In the genomic region with DNA sequence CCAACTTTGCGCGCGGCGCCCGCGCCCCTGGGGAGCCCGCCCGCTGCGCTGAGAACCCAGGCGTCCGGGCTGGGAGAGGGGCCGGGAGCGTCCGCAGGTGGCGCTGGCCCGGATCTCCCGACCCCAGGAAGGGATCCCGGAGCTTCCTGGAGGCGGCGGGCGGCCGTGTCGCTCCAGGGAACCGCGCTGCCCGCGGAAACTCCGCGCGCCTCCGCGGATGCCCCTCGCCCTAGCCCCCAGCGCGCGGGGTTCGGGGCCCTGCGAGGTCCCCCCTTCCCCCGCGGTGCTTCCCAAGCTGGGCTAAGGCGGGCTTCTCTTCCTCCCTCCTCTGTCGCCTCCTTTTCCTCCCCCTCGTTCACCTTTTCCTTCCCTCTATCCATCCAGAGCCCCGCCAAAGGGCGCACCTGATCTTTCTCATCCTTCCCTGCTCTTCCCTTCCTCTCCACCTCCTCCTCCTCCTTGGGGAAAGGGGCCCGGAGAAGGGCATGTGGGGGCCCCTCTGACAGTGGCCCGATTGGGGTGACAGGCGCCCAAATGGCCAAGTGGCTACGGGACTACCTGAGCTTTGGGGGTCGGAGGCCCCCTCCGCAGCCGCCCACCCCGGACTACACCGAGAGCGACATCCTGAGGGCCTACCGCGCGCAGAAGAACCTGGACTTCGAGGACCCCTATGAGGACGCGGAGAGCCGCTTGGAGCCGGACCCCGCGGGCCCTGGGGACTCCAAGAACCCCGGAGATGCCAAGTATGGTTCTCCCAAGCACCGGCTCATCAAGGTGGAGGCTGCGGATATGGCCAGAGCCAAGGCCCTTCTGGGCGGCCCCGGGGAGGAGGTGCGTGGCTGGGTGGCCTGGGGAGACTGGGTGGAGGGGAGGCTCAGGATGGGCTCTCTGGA, we compare ENCODE assay signal across 12 cellular contexts. TPM values are rescaled to one million over a fixed set of nuclear protein-coding genes. Genes with fewer than 3 reads are reported as not detected.
DNase-seq lines count a peak whose midpoint lies in the region; ATAC-seq, FAIRE-seq and TF ChIP-seq lines count a peak whose summit lies in the region.
"Had no signal": no experiment of that assay in that cellular context is flagged by ENCODE, and none has a peak within 500 bp of the region (broad histone marks: within the 10 kb centered on the region; RNA-seq: fewer than 3 reads in every experiment).

No MANE protein-coding gene starts in this region.

- H3K23ac ChIP-seq in H9 (ENCODE audit: insufficient read length, low read depth, low read length), result no peak overlapping the region

- no peaks in the 10 kb centered on the region for H3K9me3 ChIP-seq in A549
- H3K9me3 ChIP-seq in H9 (ENCODE audit: control insufficient read depth, low read depth, low read length), result no peaks in the 10 kb centered on the region
- H3K9me3 ChIP-seq in ectodermal cell (ENCODE audit: control insufficient read depth, low read length), result no peaks in the 10 kb centered on the region

- no peak overlapping the region for H3K18ac ChIP-seq in H9 (ENCODE audit: insufficient read length, low read depth, low read length)

- DNase-seq in A549 (ENCODE audit: low read depth in 1 of 2, low spot score in 1 of 2) (no peak), H9 (no peak), nephron progenitor cell (no peak), HTR-8/SVneo (ENCODE audit: insufficient read length, low spot score) (no peak)
- DNase-seq in activated CD4-positive, alpha-beta T cell treated with anti-CD3 and anti-CD28 coated beads, Interleukin-2, amount 50 U/mL, for 4 hours, result no peak
- DNase-seq: IMR-90; NK-92 treated with Interleukin-12 subunit alpha and Interleukin-12 subunit beta, amount 100 ng/mL, for 24 hours had no signal

- peak in 1 of 2 experiments; percentile 50; a peak in 3 of 6 replicates for ATAC-seq in A549
- ATAC-seq in HG03039 (IDR thresholded peaks at IDR 0.05; ENCODE audit: unreplicated experiment), result no peak
- ATAC-seq in HG03045 (IDR thresholded peaks at IDR 0.05; ENCODE audit: unreplicated experiment), result no peak

- CTCF ChIA-PET in A549 (lab: Yijun Ruan, JAX), result interaction anchor here (0.6 to 1.5 kb wide), 4 partner anchors 13 to 153 kb away, joined by 3 to 5 read pairs (median 4); no protein-coding TSS in a partner anchor

- H4K5ac ChIP-seq in H9 (ENCODE audit: insufficient read length, low read depth, low read length), result no peak overlapping the region

- no peak overlapping the region for H4K8ac ChIP-seq in H9 (replicated peaks; ENCODE audit: insufficient read length, low read depth, low read length)

- peaks cover 68% of the 10 kb centered on the region for H3K27me3 Mint-ChIP-seq in H9 (ENCODE audit: low read depth)
- peaks cover 76% of the 10 kb centered on the region for H3K27me3 Mint-ChIP-seq in nephron progenitor cell (ENCODE audit: low read depth, poor library complexity)

- H3K27ac ChIP-seq in A549, result peak overlapping the region in 1 of 2 experiments; percentile 67; a peak in 3 of 6 replicates
- H3K27ac ChIP-seq in H9 (ENCODE audit: insufficient read length, low read depth, low read length), result no peak overlapping the region
- no peak overlapping the region for H3K27ac ChIP-seq in ectodermal cell (ENCODE audit: insufficient read depth, low read depth, low read length, poor library complexity, severe bottlenecking)
- H3K27ac ChIP-seq: skin epidermis had no signal

- H3K56ac ChIP-seq in H9 (ENCODE audit: insufficient read length, low read depth, low read length), result no peak overlapping the region

- no peak overlapping the region for H3T11ph ChIP-seq in H9 (ENCODE audit: low read length)

- TF ChIP-seq EP300 in A549 (IDR thresholded peaks at IDR 0.05), result no peak

- no peak overlapping the region for H2BK5ac ChIP-seq in H9 (ENCODE audit: insufficient read length, low read length)

- no peak overlapping the region for H3K4ac ChIP-seq in H9 (ENCODE audit: low read depth, low read length)

- no peaks in the 10 kb centered on the region for H3K79me2 ChIP-seq in H9 (ENCODE audit: insufficient read depth, low read length)

- no peak overlapping the region for H2AK5ac ChIP-seq in H9 (ENCODE audit: insufficient read length, low read length)

- POLR2A ChIA-PET in A549 (lab: Yijun Ruan, JAX), result no interaction called here

- no peaks in the 10 kb centered on the region for H3K79me1 ChIP-seq in H9 (ENCODE audit: insufficient read depth, low read depth, low read length, poor library complexity, severe bottlenecking)

- H3K4me1 Mint-ChIP-seq in H9, result peaks cover 7 to 19% of the 10 kb centered on the region in 2 experiments
- peaks cover 15% of the 10 kb centered on the region for H3K4me1 Mint-ChIP-seq in nephron progenitor cell

- FAIRE-seq in A549 (lab: Jason Lieb, UNC) (no peak), HTR-8/SVneo (lab: Jason Lieb, UNC) (no peak)

- no peaks in the 10 kb centered on the region for H4K20me1 ChIP-seq in H9 (ENCODE audit: control insufficient read depth, insufficient read depth, insufficient read length)

- 42% methylated on average over 17 of the region's 71 CpGs for WGBS in A549 (ENCODE audit: missing lambda C conversion rate)
- no CpG with 5 or more reads among the region's 71 CpGs for WGBS in H9 (ENCODE audit: extremely low coverage, insufficient read length, low lambda C conversion rate)
- 5% methylated on average over 71 of the region's 71 CpGs for WGBS in ectodermal cell, 2 experiments

- no peaks in the 10 kb centered on the region for H3K36me3 ChIP-seq in ectodermal cell (ENCODE audit: control insufficient read depth, insufficient read depth, low read length)

- TF ChIP-seq RAD21 in A549 (conservative IDR thresholded peaks at IDR 0.05 in 1 of 2, IDR thresholded peaks at IDR 0.05 in 1 of 2), result no peak

- TF ChIP-seq CTCF in A549 (IDR thresholded peaks at IDR 0.05) (no peak), H9 (conservative IDR thresholded peaks at IDR 0.05) (no peak), nephron progenitor cell (IDR thresholded peaks at IDR 0.05) (no peak)

- no peak overlapping the region; the same call in 1 of the 2 replicates for H3K14ac ChIP-seq in H9 (ENCODE audit: insufficient read depth, low read length)

- H3K4me1 ChIP-seq in A549 (peaks cover 2% of the 10 kb centered on the region; the same call in 1 of the 3 replicates), H9 (ENCODE audit: insufficient read depth, low read length) (no peaks in the 10 kb centered on the region; the same call in 1 of the 2 replicates), ectodermal cell (ENCODE audit: control insufficient read depth, insufficient read depth, low read length) (peaks cover 16% of the 10 kb centered on the region)

- no peak overlapping the region for H2BK20ac ChIP-seq in H9 (ENCODE audit: low read depth, low read length, poor library complexity, severe bottlenecking)

- no peak overlapping the region for H2BK12ac ChIP-seq in H9 (ENCODE audit: insufficient read length, low read depth, low read length)

- H3K9ac ChIP-seq in H9 (ENCODE audit: extremely low read depth, insufficient read length, low read length), result no peak overlapping the region

- H3K27ac Mint-ChIP-seq in H9 (no peak overlapping the region), nephron progenitor cell (no peak overlapping the region)

- H4K91ac ChIP-seq in H9 (ENCODE audit: insufficient read length, low read depth, low read length), result no peak overlapping the region

- H3K27me3 ChIP-seq in H9 (ENCODE audit: insufficient read depth, low read length), result peaks cover 11% of the 10 kb centered on the region; the same call in 1 of the 2 replicates
- H3K27me3 ChIP-seq in ectodermal cell (ENCODE audit: control insufficient read depth, insufficient read depth, low read length, poor library complexity, severe bottlenecking), result peaks cover 67% of the 10 kb centered on the region

- peaks cover 16% of the 10 kb centered on the region for H3K23me2 ChIP-seq in H9 (ENCODE audit: insufficient read length, low read depth, low read length, poor library complexity, severe bottlenecking)

- H3K36me3 Mint-ChIP-seq in H9 (ENCODE audit: insufficient read depth in 1 of 3, low read depth in 3 of 3), result peaks cover 0 to 1% (median 0%) of the 10 kb centered on the region in 3 experiments; a peak in 1 of 7 replicates
- no peaks in the 10 kb centered on the region for H3K36me3 Mint-ChIP-seq in nephron progenitor cell (ENCODE audit: low read depth)

- TF ChIP-seq POLR2A in A549 (IDR thresholded peaks at IDR 0.05; ENCODE audit: low read length), result no peak

- H3K4me2 ChIP-seq in A549, result peak overlapping the region; percentile 95
- peak overlapping the region; percentile 83 for H3K4me2 ChIP-seq in H9 (ENCODE audit: insufficient read depth, insufficient read length, low read length)

- H2BK15ac ChIP-seq in H9 (ENCODE audit: low read depth, low read length), result no peak overlapping the region

- H3K9me3 Mint-ChIP-seq in H9 (no peaks in the 10 kb centered on the region; a peak in 1 of 5 replicates), nephron progenitor cell (no peaks in the 10 kb centered on the region)

- peak overlapping the region; percentile 69 to 93 for H3K4me3 Mint-ChIP-seq in H9
- peak overlapping the region; percentile 84 for H3K4me3 Mint-ChIP-seq in nephron progenitor cell

- no peak overlapping the region for H2AFZ ChIP-seq in H9 (ENCODE audit: low read length)

- H2BK120ac ChIP-seq in H9 (ENCODE audit: low read depth, low read length, poor library complexity, severe bottlenecking), result no peak overlapping the region

- H3K4me3 ChIP-seq in A549, result peak overlapping the region; percentile 47
- peak overlapping the region; percentile 38 for H3K4me3 ChIP-seq in ectodermal cell (ENCODE audit: insufficient read depth, low read depth, low read length)

RNA-seq across cellular contexts. Expression of a gene that starts 0.7 kb away (rescaled TPM):
- polyA plus RNA-seq in A549 (2011; rRNA removed) (0.08 and 0.29 TPM in 2 replicates), A549 (2017; fragmentation: RNase III; extraction: RNeasy Plus Mini Kit Qiagen cat#74134 plus additional on column Dnase treatment) (0.29 to 0.38 TPM in 2 of 3 replicates, not detected in the other)
- polyA plus RNA-seq in A549 (2012; cell fraction: cytosol; rRNA removed), result 0.05 and 0.16 TPM in 2 replicates
- 0.05 and 0.20 TPM in 2 replicates for polyA plus RNA-seq in A549 (2012; cell fraction: nucleus; rRNA removed)
- 0.29 TPM in 1 of 2 replicates, not detected in the other for polyA minus RNA-seq in A549 (2011; rRNA and poly(A)+ RNA removed)
- total RNA-seq in H9 (2021), result 2.7 and 4.4 TPM in 2 replicates
- polyA plus RNA-seq in ectodermal cell (2013, experiment 1 of 4), result not detected
- polyA plus RNA-seq in ectodermal cell (2013, experiment 2 of 4), result 0.57 TPM
- polyA plus RNA-seq in ectodermal cell (2013, experiment 3 of 4), result 0.48 TPM
- 0.77 TPM for polyA plus RNA-seq in ectodermal cell (2013, experiment 4 of 4)
- total RNA-seq: IMR-90, subcutaneous adipose tissue had no signal
- polyA plus RNA-seq: IMR-90 had no signal

RNA-seq across cellular contexts. Expression of a gene that starts 22.4 kb away (rescaled TPM):
- polyA plus RNA-seq in A549 (2011; rRNA removed), result not detected in 2 replicates
- polyA plus RNA-seq in A549 (2012; cell fraction: cytosol; rRNA removed), result 0.05 TPM in 1 of 2 replicates, not detected in the other
- not detected in 2 replicates for polyA plus RNA-seq in A549 (2012; cell fraction: nucleus; rRNA removed)
- polyA plus RNA-seq in A549 (2017; fragmentation: RNase III; extraction: RNeasy Plus Mini Kit Qiagen cat#74134 plus additional on column Dnase treatment), result not detected in 3 replicates
- polyA minus RNA-seq in A549 (2011; rRNA and poly(A)+ RNA removed), result not detected in 2 replicates
- total RNA-seq in H9 (2021), result 0.26 TPM in 1 of 2 replicates, not detected in the other
- polyA plus RNA-seq in ectodermal cell (2013, experiment 1 of 4), result 0.59 TPM
- polyA plus RNA-seq in ectodermal cell (2013, experiment 2 of 4), result 0.85 TPM
- 1.4 TPM for polyA plus RNA-seq in ectodermal cell (2013, experiment 3 of 4)
- polyA plus RNA-seq in ectodermal cell (2013, experiment 4 of 4), result 1.1 TPM
- total RNA-seq: IMR-90 had no signal
- polyA plus RNA-seq: IMR-90 had no signal

RNA-seq across cellular contexts. Expression of a gene that starts 24.6 kb away (rescaled TPM):
- 3.3 and 3.5 TPM in 2 replicates for polyA plus RNA-seq in A549 (2011; rRNA removed)
- polyA plus RNA-seq in A549 (2012; cell fraction: cytosol; rRNA removed), result 11.5 and 16.8 TPM in 2 replicates
- 28.8 and 36.1 TPM in 2 replicates for polyA plus RNA-seq in A549 (2012; cell fraction: nucleus; rRNA removed)
- polyA plus RNA-seq in A549 (2017; fragmentation: RNase III; extraction: RNeasy Plus Mini Kit Qiagen cat#74134 plus additional on column Dnase treatment), result 10.4 to 13.2 TPM (median 12.8 TPM) in 3 replicates
- 3.4 and 8.0 TPM in 2 replicates for polyA minus RNA-seq in A549 (2011; rRNA and poly(A)+ RNA removed)
- 53.6 and 53.9 TPM in 2 replicates for total RNA-seq in H9 (2021)
- 96.8 TPM for polyA plus RNA-seq in ectodermal cell (2013, experiment 1 of 4)
- 88.4 TPM for polyA plus RNA-seq in ectodermal cell (2013, experiment 2 of 4)
- 76.2 TPM for polyA plus RNA-seq in ectodermal cell (2013, experiment 3 of 4)
- 73.7 TPM for polyA plus RNA-seq in ectodermal cell (2013, experiment 4 of 4)
- total RNA-seq: subcutaneous adipose tissue had no signal

RNA-seq across cellular contexts. Expression of a gene that starts 32.9 kb away (rescaled TPM):
- polyA plus RNA-seq in A549 (2011; rRNA removed), result 11.4 and 12.3 TPM in 2 replicates
- polyA plus RNA-seq in A549 (2012; cell fraction: cytosol; rRNA removed), result 24.2 and 25.2 TPM in 2 replicates
- polyA plus RNA-seq in A549 (2012; cell fraction: nucleus; rRNA removed), result 25.8 and 28.6 TPM in 2 replicates
- 14.9 to 18.0 TPM (median 16.5 TPM) in 3 replicates for polyA plus RNA-seq in A549 (2017; fragmentation: RNase III; extraction: RNeasy Plus Mini Kit Qiagen cat#74134 plus additional on column Dnase treatment)
- polyA minus RNA-seq in A549 (2011; rRNA and poly(A)+ RNA removed), result 10.3 and 12.2 TPM in 2 replicates
- total RNA-seq in H9 (2021), result 31.0 and 33.6 TPM in 2 replicates
- polyA plus RNA-seq in ectodermal cell (2013, experiment 1 of 4), result 27.4 TPM
- polyA plus RNA-seq in ectodermal cell (2013, experiment 2 of 4), result 26.6 TPM
- 21.8 TPM for polyA plus RNA-seq in ectodermal cell (2013, experiment 3 of 4)
- polyA plus RNA-seq in ectodermal cell (2013, experiment 4 of 4), result 21.3 TPM

RNA-seq across cellular contexts. Expression of a gene that starts 50.5 kb away (rescaled TPM):
- polyA plus RNA-seq in A549 (2011; rRNA removed) (1.1 and 1.4 TPM in 2 replicates), A549 (2017; fragmentation: RNase III; extraction: RNeasy Plus Mini Kit Qiagen cat#74134 plus additional on column Dnase treatment) (3.1 to 3.6 TPM (median 3.3 TPM) in 3 replicates)
- 1.4 and 1.7 TPM in 2 replicates for polyA plus RNA-seq in A549 (2012; cell fraction: cytosol; rRNA removed)
- 2.4 and 3.8 TPM in 2 replicates for polyA plus RNA-seq in A549 (2012; cell fraction: nucleus; rRNA removed)
- 0.39 and 0.99 TPM in 2 replicates for polyA minus RNA-seq in A549 (2011; rRNA and poly(A)+ RNA removed)
- total RNA-seq in H9 (2021), result 1.2 and 1.4 TPM in 2 replicates
- polyA plus RNA-seq in ectodermal cell (2013, experiment 1 of 4), result not detected
- not detected for polyA plus RNA-seq in ectodermal cell (2013, experiment 2 of 4)
- not detected for polyA plus RNA-seq in ectodermal cell (2013, experiment 3 of 4)
- not detected for polyA plus RNA-seq in ectodermal cell (2013, experiment 4 of 4)
